Comparison of ENCODE assay signal across 7 cellular contexts in genomic region chr17:48997103-48997826, GRCh38. TPM values are rescaled to one million over a fixed set of nuclear protein-coding genes. Genes with fewer than 3 reads are reported as not detected.
DNase-seq lines count a peak whose midpoint lies in the region; ATAC-seq and TF ChIP-seq lines count a peak whose summit lies in the region.

Gene IGF2BP1 (plus strand): TSS chr17:48997385. CDS start chr17:48997746, 361 bp downstream.

- peaks cover 46% of the 10 kb centered on the region for H3K79me2 ChIP-seq in OCI-LY7 (ENCODE audit: insufficient read depth, low read depth, low read length)

- CTCF ChIA-PET in OCI-LY7 (lab: Charles Lee; ENCODE audit: unreplicated experiment), result no interaction called here

- TF ChIP-seq CTCF in GM20000 (IDR thresholded peaks at IDR 0.05; ENCODE audit: extremely low read depth, missing control alignments) (no peak), OCI-LY7 (conservative IDR thresholded peaks at IDR 0.05; ENCODE audit: low read length) (no peak), chondrocyte (IDR thresholded peaks at IDR 0.05) (peak; percentile 11), adrenal gland (IDR thresholded peaks at IDR 0.05) (no peak)

- peaks cover 41% of the 10 kb centered on the region for H3K4me1 Mint-ChIP-seq in chondrocyte (ENCODE audit: low read depth)
- peaks cover 17 to 39% (median 30%) of the 10 kb centered on the region in 3 donors for H3K4me1 Mint-ChIP-seq in naive B cell

- H3K4me3 ChIP-seq in OCI-LY7 (ENCODE audit: low read depth, low read length, poor library complexity, severe bottlenecking) (peak within 1 kb of the TSS; percentile 83), adrenal gland (no peak within 1 kb of the TSS)

- WGBS in adrenal gland, 4 donors, result 3 to 5% (median 4%) methylated on average over 44 to 62 of the region's 62 CpGs

- H3K4me2 ChIP-seq in OCI-LY7 (ENCODE audit: low read length), result peak within 1 kb of the TSS; percentile 70

- peak within 1 kb of the TSS; percentile 93 for H3K4me3 Mint-ChIP-seq in chondrocyte (ENCODE audit: unreplicated experiment)
- peak within 1 kb of the TSS; percentile 74 to 93 (median 87) for H3K4me3 Mint-ChIP-seq in naive B cell

- peaks cover 3% of the 10 kb centered on the region for H3K36me3 Mint-ChIP-seq in chondrocyte (ENCODE audit: low read depth)
- peaks cover 0 to 8% of the 10 kb centered on the region in 2 donors for H3K36me3 Mint-ChIP-seq in naive B cell

- H3K9me3 Mint-ChIP-seq in chondrocyte (ENCODE audit: low read depth), result no peaks in the 10 kb centered on the region
- peaks cover 0 to 7% (median 0%) of the 10 kb centered on the region in 7 donors for H3K9me3 Mint-ChIP-seq in naive B cell

- peak within 1 kb of the TSS; percentile 96 for H3K27ac Mint-ChIP-seq in chondrocyte (ENCODE audit: unreplicated experiment)
- H3K27ac Mint-ChIP-seq in naive B cell, result peak within 1 kb of the TSS in 5 of 6 donors; percentile 19 to 95 (median 78)

- H3K27ac ChIP-seq in OCI-LY7 (ENCODE audit: low read depth, low read length, poor library complexity, severe bottlenecking), result peak within 1 kb of the TSS; percentile 82
- no peak within 1 kb of the TSS for H3K27ac ChIP-seq in adrenal gland

- no peaks in the 10 kb centered on the region for H3K9me3 ChIP-seq in OCI-LY7 (ENCODE audit: low read length)
- peaks cover 0 to 3% (median 0%) of the 10 kb centered on the region in 3 donors for H3K9me3 ChIP-seq in adrenal gland (replicated peaks in 1 of 3)

- H2AFZ ChIP-seq in OCI-LY7 (ENCODE audit: low read length), result peak within 1 kb of the TSS; percentile 70

- H3K27me3 ChIP-seq in adrenal gland, result peaks cover 96% of the 10 kb centered on the region

- DNase-seq in GM20000 (ENCODE audit: low spot score) (peak; percentile 69), OCI-LY7 (ENCODE audit: low spot score) (peak; percentile 70), chondrocyte (ENCODE audit: low spot score) (no peak), naive B cell (peak; percentile 23), midbrain (lab: John Stamatoyannopoulos, UW) (no peak), adrenal gland (no peak)

- intact Hi-C loops in OCI-LY7 (cut with micrococcal nuclease; ENCODE audit: unreplicated experiment) (no loop called here), adrenal gland (cut with DNase I) (no loop called here)

- POLR2A ChIA-PET in OCI-LY7 (lab: Charles Lee), result interaction anchor here (0.7 kb wide), 2 partner anchors 15 to 85 kb away, joined by 3 read pairs; no protein-coding TSS in a partner anchor

- TF ChIP-seq POLR2A in adrenal gland (IDR thresholded peaks at IDR 0.05), result no peak

- H3K4me1 ChIP-seq in OCI-LY7 (ENCODE audit: insufficient read depth, low read length, poor library complexity, severe bottlenecking), result peaks cover 17% of the 10 kb centered on the region
- H3K4me1 ChIP-seq in adrenal gland (replicated peaks in 1 of 2), result no peaks in the 10 kb centered on the region

- peaks cover 19% of the 10 kb centered on the region for H3K36me3 ChIP-seq in OCI-LY7 (ENCODE audit: insufficient read depth, low read length)
- no peaks in the 10 kb centered on the region for H3K36me3 ChIP-seq in adrenal gland (replicated peaks in 1 of 2)

- no TSS peak for BruUV-seq in OCI-LY7 (replicated peaks; lab: Mats Ljungman, UMichigan)

- H3K9me2 ChIP-seq in OCI-LY7 (ENCODE audit: insufficient read depth, low read length), result no peaks in the 10 kb centered on the region

- peaks cover 16% of the 10 kb centered on the region for H3K27me3 Mint-ChIP-seq in chondrocyte (ENCODE audit: low read depth)
- peaks cover 70 to 87% (median 77%) of the 10 kb centered on the region in 3 donors for H3K27me3 Mint-ChIP-seq in naive B cell

- peaks cover 20% of the 10 kb centered on the region for H4K20me1 ChIP-seq in OCI-LY7 (ENCODE audit: insufficient read depth, low read length)

- ATAC-seq in naive B cell (ENCODE audit: low read depth in 2 of 2) (peak; percentile 44 to 45), HG02642 (IDR thresholded peaks at IDR 0.05; ENCODE audit: poor library complexity, unreplicated experiment) (no peak)

RNA-seq across cellular contexts. Expression of gene IGF2BP1, which starts in this region (rescaled TPM):
- total RNA-seq in OCI-LY7 (2014; rRNA removed; shearing (Covaris generic)), result 14.8 and 18.9 TPM in 2 replicates
- total RNA-seq in OCI-LY7 (2022) (46.4 and 53.8 TPM in 2 replicates), chondrocyte (47.1 to 60.0 TPM (median 57.6 TPM) in 3 replicates), adrenal gland (1 to 10 TPM in 1 of 8 donors, under 1 TPM in 4, not detected in 3; under 0.01 to 1.5 (median 0.32) TPM)
- polyA plus RNA-seq in naive B cell (ENCODE audit: low read depth in 6 of 6) (not detected), adrenal gland (under 1 TPM in 2 of 3 donors, not detected in 1; under 0.01 to 0.02 TPM)

Comparison
In these comparisons a context has a peak if more than half of its experiments do, and no peak if none do; other contexts are left out.
1. RNA of gene IGF2BP1 (total RNA-seq): 47.1 to 60.0 TPM in chondrocyte and 14.8 to 53.8 TPM in OCI-LY7; under 0.01 to 1.5 TPM in adrenal gland; every median in the first group is over 4 times any median in the second.
2. Peak in DNase-seq and ATAC-seq in naive B cell; RNA of the gene not detected or under 1 TPM.
3. DNase-seq: peak in GM20000 (single experiment) and OCI-LY7 (single experiment); none in chondrocyte (single experiment), midbrain (single experiment) and adrenal gland (0 of 7).